In the genomic region with DNA sequence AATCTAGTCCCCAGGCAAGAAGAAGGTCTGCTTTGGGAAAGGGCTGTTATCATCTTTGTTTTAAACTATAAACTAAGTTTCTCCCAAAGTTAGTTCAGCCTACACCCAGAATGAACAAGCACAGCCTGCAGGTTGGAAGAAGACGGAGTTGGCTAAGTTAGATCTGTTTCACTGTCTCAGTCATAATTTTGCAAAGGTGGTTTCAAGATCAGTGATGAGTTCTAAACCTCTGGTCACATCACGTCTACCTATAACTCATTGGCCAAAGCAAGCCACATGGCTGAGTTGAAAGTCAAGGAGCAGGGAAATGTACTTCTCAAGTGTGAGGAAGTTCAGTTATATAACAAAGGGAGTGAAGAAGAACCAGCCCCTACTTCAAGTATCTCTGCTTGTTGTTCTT, we compare ENCODE assay signal across 14 cellular contexts. TPM values are rescaled to one million over a fixed set of nuclear protein-coding genes. Genes with fewer than 3 reads are reported as not detected.
A peak's percentile ranks its signal among the peaks of the same experiment; 100 is the strongest.
DNase-seq lines count a peak whose midpoint lies in the region; ATAC-seq, FAIRE-seq and TF ChIP-seq lines count a peak whose summit lies in the region.
"Had no signal": no experiment of that assay in that cellular context is flagged by ENCODE, and none has a peak within 500 bp of the region (broad histone marks: within the 10 kb centered on the region; RNA-seq: fewer than 3 reads in every experiment).

No MANE protein-coding gene starts in this region.

- in situ Hi-C loops in K562 (cut with MboI), result no loop called here

- FAIRE-seq in K562 (lab: Jason Lieb, UNC), result no peak

- TF ChIP-seq POLR2A in K562 (conservative IDR thresholded peaks at IDR 0.05), result no peak

- H3K4me3 Mint-ChIP-seq in activated T-cell treated with anti-CD3 and anti-CD28 coated beads, Interleukin-2, amount 50 U/mL, for 24 hours, result peak overlapping the region; percentile 10
- peak overlapping the region; percentile 49 for H3K4me3 Mint-ChIP-seq in natural killer cell treated with Interleukin-12 subunit alpha and Interleukin-12 subunit beta and Interleukin-15 and Interleukin-18, amount 100 ng/mL, for 72 hours
- H3K4me3 Mint-ChIP-seq in natural killer cell, result no peak overlapping the region
- H3K4me3 Mint-ChIP-seq in effector memory CD8-positive, alpha-beta T cell, result no peak overlapping the region
- H3K4me3 Mint-ChIP-seq: CD4-positive, CD25-positive, alpha-beta regulatory T cell; HFFc6 had no signal

- ATAC-seq in natural killer cell treated with Interleukin-12 subunit alpha and Interleukin-12 subunit beta and Interleukin-15 and Interleukin-18, amount 100 ng/mL, for 72 hours, result peak in 1 of 2 donors; percentile 71
- ATAC-seq in natural killer cell, result no peak
- no peak for ATAC-seq in K562
- no peak for ATAC-seq in effector memory CD8-positive, alpha-beta T cell (replicated peaks)

- peaks cover 18% of the 10 kb centered on the region for H3K4me1 Mint-ChIP-seq in activated T-cell treated with anti-CD3 and anti-CD28 coated beads, Interleukin-2, amount 50 U/mL, for 24 hours (ENCODE audit: low read depth)
- H3K4me1 Mint-ChIP-seq in natural killer cell treated with Interleukin-12 subunit alpha and Interleukin-12 subunit beta and Interleukin-15 and Interleukin-18, amount 100 ng/mL, for 72 hours (ENCODE audit: low read depth in 2 of 2), result peaks cover 0 to 11% of the 10 kb centered on the region in 2 donors
- H3K4me1 Mint-ChIP-seq in natural killer cell, result no peaks in the 10 kb centered on the region
- H3K4me1 Mint-ChIP-seq in effector memory CD8-positive, alpha-beta T cell (ENCODE audit: low read depth in 2 of 2), result peaks cover 0 to 5% of the 10 kb centered on the region in 2 donors

- POLR2A ChIA-PET in K562 (lab: Yijun Ruan, JAX), result interaction anchor here (0.6 kb wide), 1 partner anchor 10 kb away, joined by 3 read pairs; no protein-coding TSS in a partner anchor

- no peaks in the 10 kb centered on the region for H3K9me1 ChIP-seq in K562 (ENCODE audit: control insufficient read depth, insufficient read depth, low read length)

- no peak for TF ChIP-seq CTCF in natural killer cell (IDR thresholded peaks at IDR 0.05)
- TF ChIP-seq CTCF in K562 (IDR thresholded peaks at IDR 0.05 in 2 of 3, conservative IDR thresholded peaks at IDR 0.05 in 1 of 3; ENCODE audit: insufficient read depth in 2 of 3, low read depth in 1 of 3, low read length in 3 of 3), result no peak

- H2AFZ ChIP-seq in K562 (ENCODE audit: low read depth, low read length), result peak overlapping the region; percentile 38; the same call in 1 of the 2 replicates

- H3K9ac ChIP-seq in K562 (ENCODE audit: insufficient read depth in 1 of 2, low read depth in 2 of 2, low read length in 2 of 2), result no peak overlapping the region
- H3K9ac ChIP-seq: BLaER1 treated with 17β-estradiol and CSF1 and Interleukin-3, amounts not matched to agents 10 nM and 100 nM had no signal

- BruUV-seq in K562 (replicated peaks; lab: Mats Ljungman, UMichigan), result no TSS peak

- H3K9me3 Mint-ChIP-seq in activated T-cell treated with anti-CD3 and anti-CD28 coated beads, Interleukin-2, amount 50 U/mL, for 24 hours, result peaks cover 6% of the 10 kb centered on the region
- no peaks in the 10 kb centered on the region for H3K9me3 Mint-ChIP-seq in natural killer cell treated with Interleukin-12 subunit alpha and Interleukin-12 subunit beta and Interleukin-15 and Interleukin-18, amount 100 ng/mL, for 72 hours
- no peaks in the 10 kb centered on the region for H3K9me3 Mint-ChIP-seq in natural killer cell
- no peaks in the 10 kb centered on the region for H3K9me3 Mint-ChIP-seq in effector memory CD8-positive, alpha-beta T cell

- peaks cover 3% of the 10 kb centered on the region for H3K9me3 ChIP-seq in K562 (replicated peaks; ENCODE audit: control insufficient read depth, insufficient read depth, low read depth, low read length)
- H3K9me3 ChIP-seq: BLaER1 treated with 17β-estradiol and CSF1 and Interleukin-3, amounts not matched to agents 10 nM and 100 nM had no signal

- H3K79me2 ChIP-seq in K562 (ENCODE audit: control insufficient read depth, insufficient read depth, low read length), result no peaks in the 10 kb centered on the region

- DNase-seq in activated CD4-positive, alpha-beta T cell treated with anti-CD3 and anti-CD28 coated beads for 48 hours, result peak; percentile 12
- DNase-seq in activated CD4-positive, alpha-beta T cell treated with anti-CD3 and anti-CD28 coated beads for 1 hour, result no peak
- no peak for DNase-seq in activated T-cell treated with anti-CD3 and anti-CD28 coated beads, Interleukin-2, amount 50 U/mL, for 24 hours
- DNase-seq in activated T-cell treated with anti-CD3 and anti-CD28 coated beads, Interleukin-2, amount 50 U/mL, for 48 hours, result no peak
- no peak for DNase-seq in natural killer cell treated with Interleukin-12 subunit alpha and Interleukin-12 subunit beta and Interleukin-15 and Interleukin-18, amount 100 ng/mL, for 72 hours (ENCODE audit: low spot score)
- DNase-seq in natural killer cell, result no peak
- no peak for DNase-seq in K562 (ENCODE audit: extremely low read depth in 1 of 4, low spot score in 3 of 4)
- no peak for DNase-seq in effector memory CD8-positive, alpha-beta T cell
- DNase-seq: ACHN, DMS 273 treated with DMSO at 0.1 percent for 48 hours, HCEC 1CT, HFFc6 had no signal

- peak overlapping the region; percentile 87 for H3K27ac Mint-ChIP-seq in activated T-cell treated with anti-CD3 and anti-CD28 coated beads, Interleukin-2, amount 50 U/mL, for 24 hours
- H3K27ac Mint-ChIP-seq in natural killer cell treated with Interleukin-12 subunit alpha and Interleukin-12 subunit beta and Interleukin-15 and Interleukin-18, amount 100 ng/mL, for 72 hours, result no peak overlapping the region
- H3K27ac Mint-ChIP-seq in natural killer cell, result no peak overlapping the region
- H3K27ac Mint-ChIP-seq in effector memory CD8-positive, alpha-beta T cell, result no peak overlapping the region
- H3K27ac Mint-ChIP-seq: CD4-positive, CD25-positive, alpha-beta regulatory T cell; HFFc6 had no signal

- H3K36me3 ChIP-seq in K562 (ENCODE audit: control insufficient read depth, insufficient read depth, low read length), result no peaks in the 10 kb centered on the region
- H3K36me3 ChIP-seq: BLaER1 treated with 17β-estradiol and CSF1 and Interleukin-3, amounts not matched to agents 10 nM and 100 nM had no signal

- peaks cover 2 to 4% of the 10 kb centered on the region in 2 experiments; a peak in 3 of 5 replicates for H3K4me1 ChIP-seq in K562 (replicated peaks in 1 of 2; ENCODE audit: control insufficient read depth in 2 of 2, insufficient read depth in 2 of 2, low read length in 2 of 2)
- H3K4me1 ChIP-seq: BLaER1 treated with 17β-estradiol and CSF1 and Interleukin-3, amounts not matched to agents 10 nM and 100 nM had no signal

- H3K27me3 Mint-ChIP-seq in activated T-cell treated with anti-CD3 and anti-CD28 coated beads, Interleukin-2, amount 50 U/mL, for 24 hours, result peaks cover 23% of the 10 kb centered on the region
- peaks cover 23 to 48% of the 10 kb centered on the region in 2 donors for H3K27me3 Mint-ChIP-seq in natural killer cell treated with Interleukin-12 subunit alpha and Interleukin-12 subunit beta and Interleukin-15 and Interleukin-18, amount 100 ng/mL, for 72 hours
- H3K27me3 Mint-ChIP-seq in natural killer cell (ENCODE audit: low read depth in 2 of 2), result peaks cover 11 to 24% of the 10 kb centered on the region in 2 donors
- H3K27me3 Mint-ChIP-seq in effector memory CD8-positive, alpha-beta T cell, result peaks cover 31 to 38% of the 10 kb centered on the region in 2 donors

- H3K27ac ChIP-seq in K562 (ENCODE audit: extremely low read depth, low read depth, low read length), result no peak overlapping the region
- H3K27ac ChIP-seq: BLaER1 treated with 17β-estradiol and CSF1 and Interleukin-3, amounts not matched to agents 10 nM and 100 nM had no signal

- peak overlapping the region; percentile 28 for H3K4me2 ChIP-seq in K562 (ENCODE audit: insufficient read depth, low read length)
- H3K4me2 ChIP-seq: BLaER1 treated with 17β-estradiol and CSF1 and Interleukin-3, amounts not matched to agents 10 nM and 100 nM had no signal

- WGBS in K562 (ENCODE audit: insufficient coverage, low coverage, missing lambda C conversion rate), result 14% methylated on average over 2 of the region's 2 CpGs

- no peaks in the 10 kb centered on the region for H4K20me1 ChIP-seq in K562 (replicated peaks; ENCODE audit: control insufficient read depth, insufficient read depth, low read length)
- H4K20me1 ChIP-seq: BLaER1 treated with 17β-estradiol and CSF1 and Interleukin-3, amounts not matched to agents 10 nM and 100 nM had no signal

- intact Hi-C loops in natural killer cell (cut with micrococcal nuclease) (no loop called here), K562 (cut with micrococcal nuclease) (no loop called here)

- TF ChIP-seq RAD21 in K562 (CRISPR knock-in tag; conservative IDR thresholded peaks at IDR 0.05 in 1 of 2, IDR thresholded peaks at IDR 0.05 in 1 of 2), result no peak

- H3K36me3 Mint-ChIP-seq in activated T-cell treated with anti-CD3 and anti-CD28 coated beads, Interleukin-2, amount 50 U/mL, for 24 hours (ENCODE audit: low read depth), result no peaks in the 10 kb centered on the region
- peaks cover 6% of the 10 kb centered on the region for H3K36me3 Mint-ChIP-seq in natural killer cell treated with Interleukin-12 subunit alpha and Interleukin-12 subunit beta and Interleukin-15 and Interleukin-18, amount 100 ng/mL, for 72 hours
- H3K36me3 Mint-ChIP-seq in natural killer cell, result no peaks in the 10 kb centered on the region
- H3K36me3 Mint-ChIP-seq in effector memory CD8-positive, alpha-beta T cell (ENCODE audit: insufficient read depth), result no peaks in the 10 kb centered on the region
- H3K36me3 Mint-ChIP-seq: CD4-positive, CD25-positive, alpha-beta regulatory T cell had no signal

- CTCF ChIA-PET in K562 (lab: Yijun Ruan, JAX; ENCODE audit: low intra/inter-chr PET ratio), result no interaction called here

- no peak overlapping the region for H3K4me3 ChIP-seq in K562
- H3K4me3 ChIP-seq: BLaER1 treated with 17β-estradiol and CSF1 and Interleukin-3, amounts not matched to agents 10 nM and 100 nM had no signal

- TF ChIP-seq EP300 in K562 (IDR thresholded peaks at IDR 0.05; ENCODE audit: low read length), result no peak

- peaks cover 0 to 17% of the 10 kb centered on the region in 2 experiments; a peak in 1 of 5 replicates for H3K27me3 ChIP-seq in K562 (ENCODE audit: control insufficient read depth in 2 of 2, insufficient read depth in 2 of 2, low read length in 2 of 2)
- H3K27me3 ChIP-seq: BLaER1 treated with 17β-estradiol and CSF1 and Interleukin-3, amounts not matched to agents 10 nM and 100 nM had no signal

RNA-seq across cellular contexts. Expression of a gene that starts 50.5 kb away (rescaled TPM):
- total RNA-seq in natural killer cell treated with Interleukin-12 subunit alpha and Interleukin-12 subunit beta and Interleukin-15 and Interleukin-18, amount 100 ng/mL, for 72 hours, result 10 to 100 TPM; 18.4 to 23.7 TPM
- total RNA-seq in natural killer cell, result 10 to 100 TPM; 17.2 to 21.6 (median 19.6) TPM
- 61.5 and 71.7 TPM in 2 replicates for total RNA-seq in K562 (2011; cell fraction: chromatin; rRNA removed; ENCODE audit: low replicate concordance)
- total RNA-seq in K562 (2011; cell fraction: nucleolus; rRNA removed), result 29.9 and 41.3 TPM in 2 replicates
- total RNA-seq in K562 (2011; cell fraction: nucleoplasm; rRNA removed), result 42.9 and 50.0 TPM in 2 replicates
- total RNA-seq in K562 (2014; rRNA removed), result 142 and 150 TPM in 2 replicates
- total RNA-seq in K562 (2014; rRNA removed; fragmentation: Illumina TruSeq; extraction: Trizol), result 157 and 171 TPM in 2 replicates
- total RNA-seq in K562 (2015; rRNA removed; fragmentation: Illumina TruSeq; extraction: Trizol), result 141 and 142 TPM in 2 replicates
- 101 and 104 TPM in 2 replicates for total RNA-seq in K562 (2021)
- 62.1 and 80.7 TPM in 2 replicates for polyA plus RNA-seq in K562 (2011; rRNA removed)
- 51.6 and 74.1 TPM in 2 replicates for polyA plus RNA-seq in K562 (2011; cell fraction: cytosol; rRNA removed)
- 59.0 and 69.0 TPM in 2 replicates for polyA plus RNA-seq in K562 (2011; cell fraction: nucleus; rRNA removed)
- polyA plus RNA-seq in K562 (2012), result 92.5 and 178 TPM in 2 replicates
- 179 and 228 TPM in 2 replicates for polyA plus RNA-seq in K562 (2014; fragmentation: Illumina TruSeq; extraction: Trizol)
- 100 to 1,000 TPM; 332 to 377 TPM for polyA plus RNA-seq in K562 (2014; fragmentation: Nextera tagmentation; extraction: Ambion mirVana)
- 88.9 and 114 TPM in 2 replicates for polyA plus RNA-seq in K562 (2014; rRNA removed)
- 134 and 145 TPM in 2 replicates for polyA minus RNA-seq in K562 (2011; rRNA and poly(A)+ RNA removed)
- 41.0 and 57.7 TPM in 2 replicates for polyA minus RNA-seq in K562 (2011; cell fraction: cytosol; rRNA and poly(A)+ RNA removed)
- 22.3 and 36.7 TPM in 2 replicates for polyA minus RNA-seq in K562 (2011; cell fraction: nucleus; rRNA and poly(A)+ RNA removed)

Comparison
In these comparisons a context has a peak if more than half of its experiments do, and no peak if none do; other contexts are left out.
1. H3K4me3 Mint-ChIP-seq: peak in activated T-cell treated with anti-CD3 and anti-CD28 coated beads, Interleukin-2, amount 50 U/mL, for 24 hours (single experiment) and natural killer cell treated with Interleukin-12 subunit alpha and Interleukin-12 subunit beta and Interleukin-15 and Interleukin-18, amount 100 ng/mL, for 72 hours (single experiment); none in natural killer cell (single experiment) and effector memory CD8-positive, alpha-beta T cell (0 of 2).